2 cellular contexts compared by ENCODE assay signal in the genomic region with DNA sequence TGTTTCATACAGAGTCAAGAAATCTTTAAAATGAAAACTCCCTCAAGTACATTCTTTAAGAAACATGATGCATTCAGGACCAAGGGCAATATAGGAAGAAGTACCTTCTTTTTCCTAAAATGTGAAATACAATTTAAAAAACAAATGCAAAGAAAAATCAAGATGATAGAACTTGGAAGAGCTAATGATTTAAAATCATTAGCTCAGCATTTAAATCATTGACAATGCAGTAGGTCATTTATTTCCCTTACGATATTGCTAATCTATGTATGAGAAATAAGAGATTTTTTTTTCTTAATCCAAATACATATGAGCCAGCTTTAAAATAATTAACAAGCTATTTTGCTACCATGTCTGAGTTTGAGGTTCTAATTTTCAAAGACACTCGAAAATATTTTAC.
A peak's percentile ranks its signal among the peaks of the same experiment; 100 is the strongest.
TF ChIP-seq lines count a peak whose summit lies in the region.

No MANE protein-coding gene starts in this region.

TF ChIP-seq in HepG2, 621 proteins besides CTCF, POLR2A, EP300 and RAD21:
- TF ChIP-seq NFKBIZ (CRISPR knock-in tag; IDR thresholded peaks at IDR 0.05) (no peak), ZNF207 (IDR thresholded peaks at IDR 0.05; ENCODE audit: borderline replicate concordance) (no peak), ZZZ3 (CRISPR knock-in tag; IDR thresholded peaks at IDR 0.05; ENCODE audit: borderline replicate concordance) (no peak), MAFF (IDR thresholded peaks at IDR 0.05; ENCODE audit: low read depth, low read length) (peak; percentile 63; the same call in 1 of the 2 replicates), ZNF34 (CRISPR knock-in tag; IDR thresholded peaks at IDR 0.05; ENCODE audit: borderline replicate concordance) (no peak), ZEB1 (IDR thresholded peaks at IDR 0.05; ENCODE audit: insufficient replicate concordance, low read depth) (no peak), PAF1 (CRISPR knock-in tag; IDR thresholded peaks at IDR 0.05) (no peak), NBN (conservative IDR thresholded peaks at IDR 0.05) (no peak), YEATS2 (CRISPR knock-in tag; IDR thresholded peaks at IDR 0.05; ENCODE audit: borderline replicate concordance) (no peak), ZNF737 (CRISPR knock-in tag; IDR thresholded peaks at IDR 0.05; ENCODE audit: borderline replicate concordance) (no peak), MTA3 (CRISPR knock-in tag; IDR thresholded peaks at IDR 0.05) (no peak), MAFK (conservative IDR thresholded peaks at IDR 0.05 in 1 of 2, IDR thresholded peaks at IDR 0.05 in 1 of 2; ENCODE audit: low read length in 2 of 2) (peak; percentile 35 to 77; a peak in 3 of 4 replicates), ETV5 (CRISPR knock-in tag; IDR thresholded peaks at IDR 0.05; ENCODE audit: borderline replicate concordance) (no peak)
- TF ChIP-seq, protein P1, sequence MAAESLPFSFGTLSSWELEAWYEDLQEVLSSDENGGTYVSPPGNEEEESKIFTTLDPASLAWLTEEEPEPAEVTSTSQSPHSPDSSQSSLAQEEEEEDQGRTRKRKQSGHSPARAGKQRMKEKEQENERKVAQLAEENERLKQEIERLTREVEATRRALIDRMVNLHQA (CRISPR knock-in tag; IDR thresholded peaks at IDR 0.05) = no peak
- TF ChIP-seq, protein P2, sequence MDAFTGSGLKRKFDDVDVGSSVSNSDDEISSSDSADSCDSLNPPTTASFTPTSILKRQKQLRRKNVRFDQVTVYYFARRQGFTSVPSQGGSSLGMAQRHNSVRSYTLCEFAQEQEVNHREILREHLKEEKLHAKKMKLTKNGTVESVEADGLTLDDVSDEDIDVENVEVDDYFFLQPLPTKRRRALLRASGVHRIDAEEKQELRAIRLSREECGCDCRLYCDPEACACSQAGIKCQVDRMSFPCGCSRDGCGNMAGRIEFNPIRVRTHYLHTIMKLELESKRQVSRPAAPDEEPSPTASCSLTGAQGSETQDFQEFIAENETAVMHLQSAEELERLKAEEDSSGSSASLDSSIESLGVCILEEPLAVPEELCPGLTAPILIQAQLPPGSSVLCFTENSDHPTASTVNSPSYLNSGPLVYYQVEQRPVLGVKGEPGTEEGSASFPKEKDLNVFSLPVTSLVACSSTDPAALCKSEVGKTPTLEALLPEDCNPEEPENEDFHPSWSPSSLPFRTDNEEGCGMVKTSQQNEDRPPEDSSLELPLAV (CRISPR knock-in tag; conservative IDR thresholded peaks at IDR 0.05; ENCODE audit: low read depth) = no peak
- TF ChIP-seq, protein P3, sequence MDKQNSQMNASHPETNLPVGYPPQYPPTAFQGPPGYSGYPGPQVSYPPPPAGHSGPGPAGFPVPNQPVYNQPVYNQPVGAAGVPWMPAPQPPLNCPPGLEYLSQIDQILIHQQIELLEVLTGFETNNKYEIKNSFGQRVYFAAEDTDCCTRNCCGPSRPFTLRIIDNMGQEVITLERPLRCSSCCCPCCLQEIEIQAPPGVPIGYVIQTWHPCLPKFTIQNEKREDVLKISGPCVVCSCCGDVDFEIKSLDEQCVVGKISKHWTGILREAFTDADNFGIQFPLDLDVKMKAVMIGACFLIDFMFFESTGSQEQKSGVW (CRISPR knock-in tag; IDR thresholded peaks at IDR 0.05; ENCODE audit: borderline replicate concordance) = no peak
- TF ChIP-seq, protein P4, sequence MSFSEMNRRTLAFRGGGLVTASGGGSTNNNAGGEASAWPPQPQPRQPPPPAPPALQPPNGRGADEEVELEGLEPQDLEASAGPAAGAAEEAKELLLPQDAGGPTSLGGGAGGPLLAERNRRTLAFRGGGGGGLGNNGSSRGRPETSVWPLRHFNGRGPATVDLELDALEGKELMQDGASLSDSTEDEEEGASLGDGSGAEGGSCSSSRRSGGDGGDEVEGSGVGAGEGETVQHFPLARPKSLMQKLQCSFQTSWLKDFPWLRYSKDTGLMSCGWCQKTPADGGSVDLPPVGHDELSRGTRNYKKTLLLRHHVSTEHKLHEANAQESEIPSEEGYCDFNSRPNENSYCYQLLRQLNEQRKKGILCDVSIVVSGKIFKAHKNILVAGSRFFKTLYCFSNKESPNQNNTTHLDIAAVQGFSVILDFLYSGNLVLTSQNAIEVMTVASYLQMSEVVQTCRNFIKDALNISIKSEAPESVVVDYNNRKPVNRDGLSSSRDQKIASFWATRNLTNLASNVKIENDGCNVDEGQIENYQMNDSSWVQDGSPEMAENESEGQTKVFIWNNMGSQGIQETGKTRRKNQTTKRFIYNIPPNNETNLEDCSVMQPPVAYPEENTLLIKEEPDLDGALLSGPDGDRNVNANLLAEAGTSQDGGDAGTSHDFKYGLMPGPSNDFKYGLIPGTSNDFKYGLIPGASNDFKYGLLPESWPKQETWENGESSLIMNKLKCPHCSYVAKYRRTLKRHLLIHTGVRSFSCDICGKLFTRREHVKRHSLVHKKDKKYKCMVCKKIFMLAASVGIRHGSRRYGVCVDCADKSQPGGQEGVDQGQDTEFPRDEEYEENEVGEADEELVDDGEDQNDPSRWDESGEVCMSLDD (CRISPR knock-in tag; IDR thresholded peaks at IDR 0.05; ENCODE audit: borderline replicate concordance) = no peak
TF ChIP-seq in HepG2: peak in this region for 2.

TF ChIP-seq in IMR-90, 13 proteins besides CTCF, POLR2A, EP300 and RAD21:
- peak; percentile 44 for TF ChIP-seq MAFK (IDR thresholded peaks at IDR 0.05; ENCODE audit: low read depth, low read length)
- no peak for TF ChIP-seq SMC3 (IDR thresholded peaks at IDR 0.05; ENCODE audit: low read depth, low read length)
